8 cellular contexts compared by ENCODE assay signal in genomic region chr17:58324409-58325288, GRCh38. TPM values are rescaled to one million over a fixed set of nuclear protein-coding genes. Genes with fewer than 3 reads are reported as not detected.
DNase-seq lines count a peak whose midpoint lies in the region; ATAC-seq and TF ChIP-seq lines count a peak whose summit lies in the region.

No MANE protein-coding gene starts in this region.

- peaks cover 2% of the 10 kb centered on the region for H3K36me3 Mint-ChIP-seq in activated naive CD4-positive, alpha-beta T cell treated with anti-CD3 and anti-CD28 coated beads, Interleukin-2, amount 50 U/mL, for 24 hours
- peaks cover 32% of the 10 kb centered on the region for H3K36me3 Mint-ChIP-seq in activated naive CD4-positive, alpha-beta T cell treated with anti-CD3 and anti-CD28 coated beads, Interleukin-2, amount 10 ng/mL, durations not matched to agents 7 days and 5 days
- H3K36me3 Mint-ChIP-seq in activated CD8-positive, alpha-beta T cell treated with anti-CD3 and anti-CD28 coated beads for 36 hours (ENCODE audit: low read depth): peaks cover 15% of the 10 kb centered on the region

- no peaks in the 10 kb centered on the region for H3K36me3 ChIP-seq in right atrium auricular region

- no peak for TF ChIP-seq CTCF in activated CD8-positive, alpha-beta T cell treated with anti-CD3 and anti-CD28 coated beads for 36 hours (IDR thresholded peaks at IDR 0.05)
- no peak for TF ChIP-seq CTCF in right atrium auricular region (IDR thresholded peaks at IDR 0.05)

- peaks cover 0 to 3% of the 10 kb centered on the region in 2 donors for H3K27me3 ChIP-seq in right atrium auricular region

- H3K27ac Mint-ChIP-seq in activated naive CD4-positive, alpha-beta T cell treated with anti-CD3 and anti-CD28 coated beads, Interleukin-2, amount 50 U/mL, for 24 hours: peak overlapping the region; percentile 67
- H3K27ac Mint-ChIP-seq in activated naive CD4-positive, alpha-beta T cell treated with anti-CD3 and anti-CD28 coated beads, Interleukin-2, amount 10 ng/mL, durations not matched to agents 7 days and 5 days: no peak overlapping the region
- no peak overlapping the region for H3K27ac Mint-ChIP-seq in activated CD8-positive, alpha-beta T cell treated with anti-CD3 and anti-CD28 coated beads for 36 hours

- H3K27ac ChIP-seq in right atrium auricular region: peak overlapping the region; percentile 56

- no peaks in the 10 kb centered on the region for H3K9me3 ChIP-seq in right atrium auricular region

- peaks cover 0 to 10% of the 10 kb centered on the region in 2 donors for H3K4me1 ChIP-seq in right atrium auricular region

- H3K9me3 Mint-ChIP-seq in activated naive CD4-positive, alpha-beta T cell treated with anti-CD3 and anti-CD28 coated beads, Interleukin-2, amount 50 U/mL, for 24 hours: no peaks in the 10 kb centered on the region
- no peaks in the 10 kb centered on the region for H3K9me3 Mint-ChIP-seq in activated naive CD4-positive, alpha-beta T cell treated with anti-CD3 and anti-CD28 coated beads, Interleukin-2, amount 10 ng/mL, durations not matched to agents 7 days and 5 days
- no peaks in the 10 kb centered on the region for H3K9me3 Mint-ChIP-seq in activated CD8-positive, alpha-beta T cell treated with anti-CD3 and anti-CD28 coated beads for 36 hours

- intact Hi-C loops in activated CD8-positive, alpha-beta T cell treated with anti-CD3 and anti-CD28 coated beads for 36 hours (cut with micrococcal nuclease): no loop called here
- intact Hi-C loops in sciatic nerve (cut with DNase I): no loop called here

- H3K4me3 ChIP-seq in right atrium auricular region: peak overlapping the region; percentile 54 to 56

- DNase-seq in activated naive CD4-positive, alpha-beta T cell treated with anti-CD3 and anti-CD28 coated beads, Interleukin-2, amount 10 ng/mL, durations not matched to agents 7 days and 5 days: no peak
- DNase-seq in activated CD8-positive, alpha-beta T cell treated with anti-CD3 and anti-CD28 coated beads for 36 hours: no peak
- no peak for DNase-seq in right atrium auricular region (ENCODE audit: low spot score)
- DNase-seq in sciatic nerve (ENCODE audit: low spot score): no peak
- no peak for DNase-seq in stimulated activated CD4-positive, alpha-beta T cell treated with anti-CD3 and anti-CD28 coated beads, Interleukin-4, amount 100 ng/mL, for 1 hour
- DNase-seq in SHP77 (lab: John Stamatoyannopoulos, UW): no peak

- no peaks in the 10 kb centered on the region for H3K27me3 Mint-ChIP-seq in activated naive CD4-positive, alpha-beta T cell treated with anti-CD3 and anti-CD28 coated beads, Interleukin-2, amount 50 U/mL, for 24 hours
- H3K27me3 Mint-ChIP-seq in activated naive CD4-positive, alpha-beta T cell treated with anti-CD3 and anti-CD28 coated beads, Interleukin-2, amount 10 ng/mL, durations not matched to agents 7 days and 5 days: peaks cover 27% of the 10 kb centered on the region
- H3K27me3 Mint-ChIP-seq in activated CD8-positive, alpha-beta T cell treated with anti-CD3 and anti-CD28 coated beads for 36 hours: no peaks in the 10 kb centered on the region

- H3K4me3 Mint-ChIP-seq in activated naive CD4-positive, alpha-beta T cell treated with anti-CD3 and anti-CD28 coated beads, Interleukin-2, amount 50 U/mL, for 24 hours: no peak overlapping the region
- no peak overlapping the region for H3K4me3 Mint-ChIP-seq in activated naive CD4-positive, alpha-beta T cell treated with anti-CD3 and anti-CD28 coated beads, Interleukin-2, amount 10 ng/mL, durations not matched to agents 7 days and 5 days
- peak overlapping the region; percentile 50 for H3K4me3 Mint-ChIP-seq in activated CD8-positive, alpha-beta T cell treated with anti-CD3 and anti-CD28 coated beads for 36 hours

- CTCF ChIA-PET in activated naive CD4-positive, alpha-beta T cell treated with anti-CD3 and anti-CD28 coated beads, Interleukin-2, amount 10 ng/mL, durations not matched to agents 7 days and 5 days (lab: Charles Lee): interaction anchor here (1.1 to 4.0 kb wide), 3 partner anchors 11 to 20 kb away, joined by 3 to 42 read pairs (median 7); no protein-coding TSS in a partner anchor
- CTCF ChIA-PET in activated CD8-positive, alpha-beta T cell treated with anti-CD3 and anti-CD28 coated beads for 36 hours (lab: Charles Lee): interaction anchor here (1.2 to 4.0 kb wide), 3 partner anchors 19 to 28 kb away, joined by 4 to 38 read pairs (median 4); partner anchors contain the start of gene SUPT4H1

- POLR2A ChIA-PET in activated CD8-positive, alpha-beta T cell treated with anti-CD3 and anti-CD28 coated beads for 36 hours (lab: Charles Lee): interaction anchor here (3.9 to 26.8 kb wide), 3 partner anchors 8 to 28 kb away, joined by 66 to 1558 read pairs (median 105); partner anchors contain the start of gene SUPT4H1

- no peak for ATAC-seq in activated CD8-positive, alpha-beta T cell treated with anti-CD3 and anti-CD28 coated beads for 36 hours
- ATAC-seq in sciatic nerve (peak; percentile 30), HG02981 (IDR thresholded peaks at IDR 0.05; ENCODE audit: unreplicated experiment) (no peak)

- peaks cover 38% of the 10 kb centered on the region for H3K4me1 Mint-ChIP-seq in activated naive CD4-positive, alpha-beta T cell treated with anti-CD3 and anti-CD28 coated beads, Interleukin-2, amount 50 U/mL, for 24 hours
- peaks cover 28% of the 10 kb centered on the region for H3K4me1 Mint-ChIP-seq in activated naive CD4-positive, alpha-beta T cell treated with anti-CD3 and anti-CD28 coated beads, Interleukin-2, amount 10 ng/mL, durations not matched to agents 7 days and 5 days
- peaks cover 40% of the 10 kb centered on the region for H3K4me1 Mint-ChIP-seq in activated CD8-positive, alpha-beta T cell treated with anti-CD3 and anti-CD28 coated beads for 36 hours (ENCODE audit: low read depth)

RNA-seq across cellular contexts. Expression of gene TSPOAP1, which starts 3.9 kb away (rescaled TPM):
- 10 to 100 TPM; 21.1 to 24.1 TPM for total RNA-seq in activated CD8-positive, alpha-beta T cell treated with anti-CD3 and anti-CD28 coated beads for 36 hours
- total RNA-seq in right atrium auricular region (1 to 10 TPM; 6.1 to 8.5 TPM), sciatic nerve (17.8 TPM)

RNA-seq across cellular contexts. Expression of gene SUPT4H1, which starts 27.4 kb away (rescaled TPM):
- 100 to 1,000 TPM; 104 to 110 TPM for total RNA-seq in activated CD8-positive, alpha-beta T cell treated with anti-CD3 and anti-CD28 coated beads for 36 hours
- total RNA-seq in right atrium auricular region (10 to 100 TPM; 50.0 to 51.4 TPM), sciatic nerve (62.2 TPM)

RNA-seq across cellular contexts. Expression of gene MPO, which starts 43.9 kb away (rescaled TPM):
- not detected for total RNA-seq in activated CD8-positive, alpha-beta T cell treated with anti-CD3 and anti-CD28 coated beads for 36 hours
- total RNA-seq in right atrium auricular region (under 1 TPM; 0.12 to 0.30 TPM), sciatic nerve (2.0 TPM)
